19 cellular contexts compared by ENCODE assay signal in genomic region chr13:94263038-94263437, GRCh38.
"Had no signal": no experiment of that assay in that cellular context is flagged by ENCODE, and none has a peak within 500 bp of the region (broad histone marks: within the 10 kb centered on the region; RNA-seq: fewer than 3 reads in every experiment).

No MANE protein-coding gene starts in this region.

- H3K27ac ChIP-seq: heart right ventricle, neutrophil, psoas muscle, sigmoid colon, skin epidermis, stomach, thoracic aorta, transverse colon had no signal

- DNase-seq: effector memory CD4-positive, alpha-beta T cell; heart right ventricle; hypothalamus; kidney glomerular epithelial cell; mammary epithelial cell; naive thymus-derived CD8-positive, alpha-beta T cell; psoas muscle; retina; sigmoid colon; stimulated activated CD4-positive, alpha-beta T cell treated with anti-CD3 and anti-CD28 coated beads, Interleukin-12 subunit alpha, Interleukin-12 subunit beta, amount 100 ng/mL, for 4 hours; stimulated activated naive CD4-positive, alpha-beta T cell; stomach; substantia nigra; transverse colon had no signal

- H3K4me3 Mint-ChIP-seq: naive thymus-derived CD8-positive, alpha-beta T cell had no signal

- ATAC-seq: esophagus mucosa; heart right ventricle; left lobe of liver; naive thymus-derived CD8-positive, alpha-beta T cell; psoas muscle had no signal

- H3K9me3 Mint-ChIP-seq: naive thymus-derived CD8-positive, alpha-beta T cell had no signal

- H3K36me3 Mint-ChIP-seq: naive thymus-derived CD8-positive, alpha-beta T cell had no signal
